ENCODE assay signal across 16 cellular contexts in genomic region chr2:54048117-54048785, GRCh38.
DNase-seq lines count a peak whose midpoint lies in the region; ATAC-seq lines count a peak whose summit lies in the region.
"Had no signal": no experiment of that assay in that cellular context is flagged by ENCODE, and none has a peak within 500 bp of the region (broad histone marks: within the 10 kb centered on the region; RNA-seq: fewer than 3 reads in every experiment).

No MANE protein-coding gene starts in this region.

- DNase-seq in activated naive CD4-positive, alpha-beta T cell treated with anti-CD3 and anti-CD28 coated beads for 36 hours = peak; percentile 26
- no peak for DNase-seq in activated naive CD4-positive, alpha-beta T cell treated with Interleukin-2 at 50 U/mL for 16 hours
- DNase-seq in NAMALWA (ENCODE audit: low spot score) = peak; percentile 13
- DNase-seq in amniotic epithelial cell (ENCODE audit: low read depth) = peak; percentile 19
- DNase-seq in stimulated activated effector memory CD8-positive, alpha-beta T cell treated with anti-CD3 and anti-CD28 coated beads, Interleukin-12 subunit alpha, Interleukin-12 subunit beta, amount 100 ng/mL, for 72 hours (ENCODE audit: low spot score in 2 of 2) = no peak
- DNase-seq in C1 segment of cervical spinal cord (lab: John Stamatoyannopoulos, UW) = no peak
- DNase-seq in NCI-H2081 treated with DMSO at 0.1 percent for 48 hours (lab: John Stamatoyannopoulos, UW) = no peak
- DNase-seq: activated CD4-positive, CD25-positive, alpha-beta regulatory T cell treated with anti-CD3 and anti-CD28 coated beads, Interleukin-2, amount 50 U/mL, for 72 hours; activated gamma-delta T cell; DMS 273 treated with DMSO at 0.1 percent for 48 hours; gastrocnemius medialis; GOT3; NCI-H226; psoas muscle; upper lobe of left lung had no signal

- H3K4me3 Mint-ChIP-seq in activated naive CD4-positive, alpha-beta T cell treated with anti-CD3 and anti-CD28 coated beads for 36 hours = no peak overlapping the region
- H3K4me3 Mint-ChIP-seq in stimulated activated effector memory CD8-positive, alpha-beta T cell treated with anti-CD3 and anti-CD28 coated beads, Interleukin-12 subunit alpha, Interleukin-12 subunit beta, amount 100 ng/mL, for 72 hours = no peak overlapping the region

- peaks cover 5% of the 10 kb centered on the region for H3K9me3 Mint-ChIP-seq in activated naive CD4-positive, alpha-beta T cell treated with anti-CD3 and anti-CD28 coated beads for 36 hours
- H3K9me3 Mint-ChIP-seq in stimulated activated effector memory CD8-positive, alpha-beta T cell treated with anti-CD3 and anti-CD28 coated beads, Interleukin-12 subunit alpha, Interleukin-12 subunit beta, amount 100 ng/mL, for 72 hours = no peaks in the 10 kb centered on the region

- no peaks in the 10 kb centered on the region for H3K27me3 Mint-ChIP-seq in activated naive CD4-positive, alpha-beta T cell treated with anti-CD3 and anti-CD28 coated beads for 36 hours (ENCODE audit: low read depth)

- H3K4me1 Mint-ChIP-seq in activated naive CD4-positive, alpha-beta T cell treated with anti-CD3 and anti-CD28 coated beads for 36 hours (ENCODE audit: low read depth) = peaks cover 15% of the 10 kb centered on the region
- H3K4me1 Mint-ChIP-seq in stimulated activated effector memory CD8-positive, alpha-beta T cell treated with anti-CD3 and anti-CD28 coated beads, Interleukin-12 subunit alpha, Interleukin-12 subunit beta, amount 100 ng/mL, for 72 hours = peaks cover 21% of the 10 kb centered on the region

- CTCF ChIA-PET in activated naive CD4-positive, alpha-beta T cell treated with anti-CD3 and anti-CD28 coated beads for 36 hours (lab: Charles Lee) = no interaction called here

- peak; percentile 71 for ATAC-seq in stimulated activated effector memory CD8-positive, alpha-beta T cell treated with anti-CD3 and anti-CD28 coated beads, Interleukin-12 subunit alpha, Interleukin-12 subunit beta, amount 100 ng/mL, for 72 hours
- no peak for ATAC-seq in HG03432 (IDR thresholded peaks at IDR 0.05; ENCODE audit: unreplicated experiment)
- ATAC-seq: gastrocnemius medialis, psoas muscle had no signal

- no peak overlapping the region for H3K27ac Mint-ChIP-seq in activated naive CD4-positive, alpha-beta T cell treated with anti-CD3 and anti-CD28 coated beads for 36 hours
- no peak overlapping the region for H3K27ac Mint-ChIP-seq in stimulated activated effector memory CD8-positive, alpha-beta T cell treated with anti-CD3 and anti-CD28 coated beads, Interleukin-12 subunit alpha, Interleukin-12 subunit beta, amount 100 ng/mL, for 72 hours

- intact Hi-C loops in activated naive CD4-positive, alpha-beta T cell treated with anti-CD3 and anti-CD28 coated beads for 36 hours (cut with micrococcal nuclease) = no loop called here

- H3K36me3 Mint-ChIP-seq in activated naive CD4-positive, alpha-beta T cell treated with anti-CD3 and anti-CD28 coated beads for 36 hours (ENCODE audit: low read depth) = peaks cover 14% of the 10 kb centered on the region
- H3K36me3 Mint-ChIP-seq in stimulated activated effector memory CD8-positive, alpha-beta T cell treated with anti-CD3 and anti-CD28 coated beads, Interleukin-12 subunit alpha, Interleukin-12 subunit beta, amount 100 ng/mL, for 72 hours = no peaks in the 10 kb centered on the region

Comparison
In these comparisons a context has a peak if more than half of its experiments do, and no peak if none do; other contexts are left out.
1. DNase-seq: peak in activated naive CD4-positive, alpha-beta T cell treated with anti-CD3 and anti-CD28 coated beads for 36 hours (single experiment), NAMALWA (single experiment) and amniotic epithelial cell (single experiment); none in activated naive CD4-positive, alpha-beta T cell treated with Interleukin-2 at 50 U/mL for 16 hours (single experiment), stimulated activated effector memory CD8-positive, alpha-beta T cell treated with anti-CD3 and anti-CD28 coated beads, Interleukin-12 subunit alpha, Interleukin-12 subunit beta, amount 100 ng/mL, for 72 hours (0 of 2), C1 segment of cervical spinal cord (0 of 14) and NCI-H2081 treated with DMSO at 0.1 percent for 48 hours (single experiment).